25 cellular contexts compared by ENCODE assay signal in genomic region chr11:132771746-132772145, GRCh38.
"Had no signal": no experiment of that assay in that cellular context is flagged by ENCODE, and none has a peak within 500 bp of the region (broad histone marks: within the 10 kb centered on the region; RNA-seq: fewer than 3 reads in every experiment).

No MANE protein-coding gene starts in this region.

- ATAC-seq: activated CD4-positive, alpha-beta T cell treated with anti-CD3 and anti-CD28 coated beads for 36 hours; activated naive CD8-positive, alpha-beta T cell treated with anti-CD3 and anti-CD28 coated beads, Interleukin-2, amount 50 U/mL, for 24 hours; activated T-cell treated with anti-CD3 and anti-CD28 coated beads, Interleukin-2, amount 50 U/mL, for 4 hours; activated T-helper 17 cell treated with anti-CD3 and anti-CD28 coated beads, Interleukin-2, amount 50 U/mL, for 72 hours; body of pancreas; T-cell; T-helper 17 cell had no signal

- H3K27me3 ChIP-seq: adrenal gland, body of pancreas, colonic mucosa had no signal

- H3K9me3 Mint-ChIP-seq: activated CD4-positive, alpha-beta memory T cell treated with anti-CD3 and anti-CD28 coated beads, Interleukin-2, amount 10 ng/mL, durations not matched to agents 7 days and 5 days; activated CD4-positive, alpha-beta T cell treated with anti-CD3 and anti-CD28 coated beads, Interleukin-2, amount 10 ng/mL, durations not matched to agents 24 days and 14 days; activated naive CD4-positive, alpha-beta T cell treated with anti-CD3 and anti-CD28 coated beads, Interleukin-2, amount 50 U/mL, for 24 hours; activated naive CD8-positive, alpha-beta T cell treated with anti-CD3 and anti-CD28 coated beads, Interleukin-2, amount 50 U/mL, for 24 hours; activated T-cell treated with anti-CD3 and anti-CD28 coated beads, Interleukin-2, amount 50 U/mL, for 4 hours; activated T-helper 17 cell treated with anti-CD3 and anti-CD28 coated beads, Interleukin-2, amount 50 U/mL, for 72 hours; T-helper 2 cell treated with Interferon-gamma antibody and Interleukin-4, amounts not matched to agents 5 μg/mL and 100 μg/mL, for 36 hours had no signal

- DNase-seq: activated CD4-positive, alpha-beta memory T cell treated with anti-CD3 and anti-CD28 coated beads, Interleukin-2, amount 10 ng/mL, durations not matched to agents 7 days and 5 days; activated CD4-positive, alpha-beta T cell treated with anti-CD3 and anti-CD28 coated beads for 36 hours; activated CD4-positive, alpha-beta T cell treated with anti-CD3 and anti-CD28 coated beads, Interleukin-2, amount 10 ng/mL, durations not matched to agents 24 days and 14 days; activated CD4-positive, CD25-positive, alpha-beta regulatory T cell; activated CD4-positive, CD25-positive, alpha-beta regulatory T cell treated with anti-CD3 and anti-CD28 coated beads, Interleukin-2, amount 50 U/mL, for 72 hours; activated CD8-positive, alpha-beta memory T cell treated with anti-CD3 and anti-CD28 coated beads for 24 hours; activated effector memory CD4-positive, alpha-beta T cell treated with anti-CD3 and anti-CD28 coated beads, Interleukin-2, amount 50 U/mL, for 16 hours; activated naive CD4-positive, alpha-beta T cell treated with anti-CD3 and anti-CD28 coated beads for 36 hours; activated naive CD8-positive, alpha-beta T cell treated with anti-CD3 and anti-CD28 coated beads for 36 hours; activated naive CD8-positive, alpha-beta T cell treated with anti-CD3 and anti-CD28 coated beads, Interleukin-2, amount 50 U/mL, for 24 hours; activated T-cell treated with anti-CD3 and anti-CD28 coated beads, Interleukin-2, amount 50 U/mL, for 4 hours; adrenal gland; amygdala; aorta; body of pancreas; colonic mucosa; effector CD8-positive, alpha-beta T cell; head of caudate nucleus; T-cell; T-helper 17 cell; T1000 had no signal

- H3K27me3 Mint-ChIP-seq: activated CD4-positive, alpha-beta T cell treated with anti-CD3 and anti-CD28 coated beads, Interleukin-2, amount 10 ng/mL, durations not matched to agents 24 days and 14 days; activated naive CD4-positive, alpha-beta T cell treated with anti-CD3 and anti-CD28 coated beads, Interleukin-2, amount 50 U/mL, for 24 hours; activated naive CD8-positive, alpha-beta T cell treated with anti-CD3 and anti-CD28 coated beads, Interleukin-2, amount 50 U/mL, for 24 hours had no signal

- H3K4me3 Mint-ChIP-seq: activated CD4-positive, alpha-beta memory T cell treated with anti-CD3 and anti-CD28 coated beads, Interleukin-2, amount 10 ng/mL, durations not matched to agents 7 days and 5 days; activated CD4-positive, alpha-beta T cell treated with anti-CD3 and anti-CD28 coated beads for 36 hours; activated CD4-positive, alpha-beta T cell treated with anti-CD3 and anti-CD28 coated beads, Interleukin-2, amount 10 ng/mL, durations not matched to agents 24 days and 14 days; activated naive CD4-positive, alpha-beta T cell treated with anti-CD3 and anti-CD28 coated beads for 36 hours; activated naive CD4-positive, alpha-beta T cell treated with anti-CD3 and anti-CD28 coated beads, Interleukin-2, amount 50 U/mL, for 24 hours; activated naive CD8-positive, alpha-beta T cell treated with anti-CD3 and anti-CD28 coated beads for 36 hours; activated naive CD8-positive, alpha-beta T cell treated with anti-CD3 and anti-CD28 coated beads, Interleukin-2, amount 50 U/mL, for 24 hours; activated T-cell treated with anti-CD3 and anti-CD28 coated beads, Interleukin-2, amount 50 U/mL, for 4 hours; activated T-helper 17 cell treated with anti-CD3 and anti-CD28 coated beads, Interleukin-2, amount 50 U/mL, for 72 hours; T-cell; T-helper 17 cell; T-helper 2 cell treated with Interferon-gamma antibody and Interleukin-4, amounts not matched to agents 5 μg/mL and 100 μg/mL, for 36 hours had no signal

- H3K27ac Mint-ChIP-seq: activated CD4-positive, alpha-beta memory T cell treated with anti-CD3 and anti-CD28 coated beads, Interleukin-2, amount 10 ng/mL, durations not matched to agents 7 days and 5 days; activated CD4-positive, alpha-beta T cell treated with anti-CD3 and anti-CD28 coated beads for 36 hours; activated CD4-positive, alpha-beta T cell treated with anti-CD3 and anti-CD28 coated beads, Interleukin-2, amount 10 ng/mL, durations not matched to agents 24 days and 14 days; activated naive CD4-positive, alpha-beta T cell treated with anti-CD3 and anti-CD28 coated beads for 36 hours; activated naive CD4-positive, alpha-beta T cell treated with anti-CD3 and anti-CD28 coated beads, Interleukin-2, amount 50 U/mL, for 24 hours; activated naive CD8-positive, alpha-beta T cell treated with anti-CD3 and anti-CD28 coated beads for 36 hours; activated naive CD8-positive, alpha-beta T cell treated with anti-CD3 and anti-CD28 coated beads, Interleukin-2, amount 50 U/mL, for 24 hours; activated T-helper 17 cell treated with anti-CD3 and anti-CD28 coated beads, Interleukin-2, amount 50 U/mL, for 72 hours; T-cell; T-helper 17 cell; T-helper 2 cell treated with Interferon-gamma antibody and Interleukin-4, amounts not matched to agents 5 μg/mL and 100 μg/mL, for 36 hours had no signal

- H3K9me3 ChIP-seq: adrenal gland, body of pancreas, colonic mucosa had no signal

- H3K36me3 ChIP-seq: adrenal gland, colonic mucosa had no signal

- H3K4me1 ChIP-seq: body of pancreas, colonic mucosa had no signal

- H3K4me3 ChIP-seq: adrenal gland, body of pancreas, colonic mucosa had no signal

- H3K27ac ChIP-seq: adrenal gland, body of pancreas, colonic mucosa, epithelial cell of prostate had no signal

- H3K36me3 Mint-ChIP-seq: activated naive CD4-positive, alpha-beta T cell treated with anti-CD3 and anti-CD28 coated beads, Interleukin-2, amount 50 U/mL, for 24 hours; activated naive CD8-positive, alpha-beta T cell treated with anti-CD3 and anti-CD28 coated beads for 36 hours; T-cell had no signal

- H3K4me1 Mint-ChIP-seq: activated CD4-positive, alpha-beta memory T cell treated with anti-CD3 and anti-CD28 coated beads, Interleukin-2, amount 10 ng/mL, durations not matched to agents 7 days and 5 days; activated CD4-positive, alpha-beta T cell treated with anti-CD3 and anti-CD28 coated beads for 36 hours; activated CD4-positive, alpha-beta T cell treated with anti-CD3 and anti-CD28 coated beads, Interleukin-2, amount 10 ng/mL, durations not matched to agents 24 days and 14 days; activated naive CD4-positive, alpha-beta T cell treated with anti-CD3 and anti-CD28 coated beads, Interleukin-2, amount 50 U/mL, for 24 hours; activated T-helper 17 cell treated with anti-CD3 and anti-CD28 coated beads, Interleukin-2, amount 50 U/mL, for 72 hours had no signal
